In the genomic region with DNA sequence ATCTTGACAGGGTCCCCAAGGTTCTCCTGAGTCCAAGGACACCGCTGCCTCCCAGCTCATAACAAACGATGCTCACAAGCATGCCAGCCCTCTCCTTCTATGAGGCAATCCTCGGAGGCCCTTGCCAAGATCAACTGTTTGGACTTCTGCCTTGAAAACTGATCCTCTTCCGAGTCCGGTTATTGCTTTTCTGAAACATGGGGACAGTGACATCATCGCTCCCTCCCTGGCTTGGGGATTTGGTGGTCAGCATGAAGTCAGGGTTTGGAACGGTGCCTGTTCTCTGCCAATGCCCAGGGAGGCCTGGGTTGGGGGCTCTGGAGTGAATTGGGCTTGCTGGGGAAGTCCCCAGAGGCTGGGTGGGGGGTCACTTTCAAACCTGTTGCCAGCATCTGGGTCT, we compare ENCODE assay signal across 10 cellular contexts.
DNase-seq lines count a peak whose midpoint lies in the region; ATAC-seq and TF ChIP-seq lines count a peak whose summit lies in the region.
"Had no signal": no experiment of that assay in that cellular context is flagged by ENCODE, and none has a peak within 500 bp of the region (broad histone marks: within the 10 kb centered on the region; RNA-seq: fewer than 3 reads in every experiment).

No MANE protein-coding gene starts in this region.

- H3K27me3 Mint-ChIP-seq in type B pancreatic cell = no peaks in the 10 kb centered on the region
- H3K27me3 Mint-ChIP-seq in effector memory CD8-positive, alpha-beta T cell = peaks cover 0 to 16% of the 10 kb centered on the region in 2 donors

- peak overlapping the region; percentile 52 to 83 for H3K27ac ChIP-seq in mucosa of rectum (ENCODE audit: low read depth in 2 of 2, low read length in 2 of 2)
- H3K27ac ChIP-seq: SK-N-MC had no signal

- TF ChIP-seq CTCF in type B pancreatic cell (conservative IDR thresholded peaks at IDR 0.05) = no peak

- H3K36me3 ChIP-seq in mucosa of rectum (ENCODE audit: control insufficient read depth in 2 of 2, insufficient read depth in 2 of 2, low read length in 2 of 2) = no peaks in the 10 kb centered on the region

- no peak overlapping the region for H3K4me3 ChIP-seq in mucosa of rectum (ENCODE audit: low read length in 2 of 2)
- H3K4me3 ChIP-seq: SK-N-MC had no signal

- no peak overlapping the region for H3K4me3 Mint-ChIP-seq in type B pancreatic cell
- H3K4me3 Mint-ChIP-seq in effector memory CD8-positive, alpha-beta T cell = no peak overlapping the region

- H3K27me3 ChIP-seq in mucosa of rectum (ENCODE audit: control insufficient read depth in 2 of 2, insufficient read depth in 2 of 2, low read length in 2 of 2) = no peaks in the 10 kb centered on the region

- H3K4me1 ChIP-seq in mucosa of rectum (ENCODE audit: control insufficient read depth in 2 of 2, insufficient read depth in 2 of 2, low read length in 2 of 2) = peaks cover 0 to 12% of the 10 kb centered on the region in 2 donors

- DNase-seq in NCI-H2029 treated with DMSO at 0.1 percent for 48 hours (lab: John Stamatoyannopoulos, UW) (peak; percentile 34), fibroblast of gingiva (ENCODE audit: low read depth) (peak; percentile 94), type B pancreatic cell (ENCODE audit: extremely low spot score, unreplicated experiment) (no peak), mesenteric fat pad (ENCODE audit: low spot score) (no peak)
- DNase-seq in effector memory CD8-positive, alpha-beta T cell = no peak
- DNase-seq in stimulated activated CD4-positive, alpha-beta T cell treated with anti-CD3 and anti-CD28 coated beads, Interleukin-2, amount 100 ng/mL, for 24 hours = no peak
- DNase-seq: NCI-H1105 treated with DMSO at 0.1 percent for 48 hours had no signal

- H3K9ac ChIP-seq in mucosa of rectum (ENCODE audit: low read depth in 1 of 2, low read length in 2 of 2) = no peak overlapping the region

- peaks cover 3% of the 10 kb centered on the region for H3K9me3 Mint-ChIP-seq in type B pancreatic cell
- H3K9me3 Mint-ChIP-seq in effector memory CD8-positive, alpha-beta T cell = peaks cover 0 to 2% of the 10 kb centered on the region in 2 donors

- H3K27ac Mint-ChIP-seq in type B pancreatic cell = peak overlapping the region; percentile 46
- H3K27ac Mint-ChIP-seq in effector memory CD8-positive, alpha-beta T cell = no peak overlapping the region

- H3K9me3 ChIP-seq in mucosa of rectum (ENCODE audit: control insufficient read depth in 2 of 2, low read length in 2 of 2) = no peaks in the 10 kb centered on the region

- peaks cover 33% of the 10 kb centered on the region for H3K4me1 Mint-ChIP-seq in type B pancreatic cell (ENCODE audit: unreplicated experiment)
- H3K4me1 Mint-ChIP-seq in effector memory CD8-positive, alpha-beta T cell (ENCODE audit: low read depth in 2 of 2) = no peaks in the 10 kb centered on the region

- H3K36me3 Mint-ChIP-seq in type B pancreatic cell = no peaks in the 10 kb centered on the region
- H3K36me3 Mint-ChIP-seq in effector memory CD8-positive, alpha-beta T cell (ENCODE audit: insufficient read depth) = no peaks in the 10 kb centered on the region

- no peak for ATAC-seq in effector memory CD8-positive, alpha-beta T cell (replicated peaks)
- ATAC-seq in GM19467 (IDR thresholded peaks at IDR 0.05; ENCODE audit: unreplicated experiment) = no peak

Comparison
In these comparisons a context has a peak if more than half of its experiments do, and no peak if none do; other contexts are left out.
1. DNase-seq: peak in NCI-H2029 treated with DMSO at 0.1 percent for 48 hours (single experiment) and fibroblast of gingiva (single experiment); none in type B pancreatic cell (single experiment), effector memory CD8-positive, alpha-beta T cell (0 of 3), mesenteric fat pad (single experiment) and stimulated activated CD4-positive, alpha-beta T cell treated with anti-CD3 and anti-CD28 coated beads, Interleukin-2, amount 100 ng/mL, for 24 hours (0 of 2).